In the genomic region with DNA sequence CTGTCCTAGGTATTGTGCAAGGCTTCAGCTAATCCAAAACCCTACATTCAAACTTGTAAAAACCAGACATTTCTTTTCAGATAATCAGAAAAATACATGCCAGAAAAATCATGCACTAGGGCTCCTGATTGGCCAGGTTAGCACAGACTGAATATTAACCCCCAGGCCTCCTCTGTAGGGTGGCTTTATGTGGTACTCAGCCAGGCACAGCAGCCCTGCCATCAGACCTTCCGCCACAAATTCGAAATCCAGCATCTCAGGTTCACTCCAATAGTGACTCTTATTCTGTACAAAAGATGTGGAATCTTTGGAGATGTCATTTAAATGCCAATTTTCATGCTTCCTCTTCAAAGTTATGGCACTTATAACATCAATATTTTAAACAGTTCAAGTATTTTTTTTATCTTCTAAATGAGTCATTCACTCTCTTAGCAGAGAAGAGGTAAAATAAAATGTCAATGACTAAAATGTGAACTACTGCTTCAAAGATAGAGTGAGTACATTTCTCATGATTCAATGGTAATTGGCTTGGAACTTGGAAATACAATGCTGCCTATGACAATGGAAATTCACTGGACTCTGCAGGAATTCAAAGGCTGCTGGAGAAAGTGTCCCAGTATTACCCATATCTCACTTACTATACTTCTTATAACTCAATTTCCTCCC, we compare ENCODE assay signal across 21 cellular contexts.
A peak's percentile ranks its signal among the peaks of the same experiment; 100 is the strongest.
DNase-seq lines count a peak whose midpoint lies in the region; ATAC-seq, FAIRE-seq and TF ChIP-seq lines count a peak whose summit lies in the region.
"Had no signal": no experiment of that assay in that cellular context is flagged by ENCODE, and none has a peak within 500 bp of the region (broad histone marks: within the 10 kb centered on the region; RNA-seq: fewer than 3 reads in every experiment).

No MANE protein-coding gene starts in this region.

- no peak overlapping the region for H3K4me2 ChIP-seq in PC-3 (ENCODE audit: low read length)
- H3K4me2 ChIP-seq in endothelial cell of umbilical vein (ENCODE audit: insufficient read depth, low read length): no peak overlapping the region

- CTCF ChIA-PET in activated CD8-positive, alpha-beta memory T cell treated with anti-CD3 and anti-CD28 coated beads, Interleukin-2, amount 10 ng/mL, durations not matched to agents 7 days and 5 days (lab: Charles Lee): no interaction called here
- CTCF ChIA-PET in PC-3 (lab: Charles Lee) (no interaction called here), endothelial cell of umbilical vein (lab: Charles Lee) (no interaction called here), A673 (lab: Charles Lee) (no interaction called here)

- H3K9me3 ChIP-seq in PC-3 (ENCODE audit: low read length) (no peaks in the 10 kb centered on the region), endothelial cell of umbilical vein (replicated peaks; ENCODE audit: control insufficient read depth, insufficient read depth, low read length) (no peaks in the 10 kb centered on the region), A673 (ENCODE audit: low read depth, low read length, poor library complexity, severe bottlenecking) (no peaks in the 10 kb centered on the region)
- H3K9me3 ChIP-seq: ascending aorta, gastroesophageal sphincter, transverse colon had no signal

- H3K27me3 Mint-ChIP-seq in activated CD8-positive, alpha-beta memory T cell treated with anti-CD3 and anti-CD28 coated beads, Interleukin-2, amount 10 ng/mL, durations not matched to agents 7 days and 5 days: no peaks in the 10 kb centered on the region
- H3K27me3 Mint-ChIP-seq: activated CD4-positive, alpha-beta memory T cell treated with anti-CD3 and anti-CD28 coated beads for 36 hours; CD4-positive, alpha-beta T cell had no signal

- peak; percentile 33 for ATAC-seq in activated CD8-positive, alpha-beta memory T cell treated with anti-CD3 and anti-CD28 coated beads, Interleukin-2, amount 10 ng/mL, durations not matched to agents 7 days and 5 days
- ATAC-seq in PC-3: peak; percentile 60
- peak; percentile 85 for ATAC-seq in stimulated activated effector memory CD8-positive, alpha-beta T cell treated with anti-CD3 and anti-CD28 coated beads, Interleukin-12 subunit alpha, Interleukin-12 subunit beta, amount 100 ng/mL, for 72 hours
- ATAC-seq in HG02938 (IDR thresholded peaks at IDR 0.05; ENCODE audit: unreplicated experiment): no peak
- ATAC-seq: gastroesophageal sphincter, left lobe of liver had no signal

- H3K4me1 ChIP-seq in PC-3 (ENCODE audit: insufficient read depth, low read length) (peaks cover 8% of the 10 kb centered on the region; the same call in 1 of the 2 replicates), endothelial cell of umbilical vein (ENCODE audit: control insufficient read depth, extremely low read depth, insufficient read depth, low read length) (no peaks in the 10 kb centered on the region), A673 (ENCODE audit: insufficient read depth, low read length, poor library complexity, severe bottlenecking) (no peaks in the 10 kb centered on the region)
- H3K4me1 ChIP-seq: transverse colon had no signal

- TF ChIP-seq CTCF in PC-3 (conservative IDR thresholded peaks at IDR 0.05; ENCODE audit: low read depth, low read length): no peak
- TF ChIP-seq CTCF in endothelial cell of umbilical vein (IDR thresholded peaks at IDR 0.05; ENCODE audit: extremely low read depth in 1 of 2, insufficient read depth in 1 of 2, low read depth in 1 of 2, low read length in 2 of 2): no peak
- TF ChIP-seq CTCF in A673 (conservative IDR thresholded peaks at IDR 0.05; ENCODE audit: low read depth, low read length): no peak

- intact Hi-C loops in PC-3 (cut with micrococcal nuclease) (no loop called here), endothelial cell of umbilical vein (cut with micrococcal nuclease) (no loop called here), A673 (cut with micrococcal nuclease; ENCODE audit: unreplicated experiment) (no loop called here)

- POLR2A ChIA-PET in PC-3 (lab: Charles Lee; ENCODE audit: unreplicated experiment) (no interaction called here), endothelial cell of umbilical vein (lab: Charles Lee) (no interaction called here), A673 (lab: Charles Lee; ENCODE audit: low non-redundant PET) (no interaction called here)

- H3K4me3 ChIP-seq in PC-3 (ENCODE audit: low read length) (no peak overlapping the region), endothelial cell of umbilical vein (replicated peaks in 1 of 3; ENCODE audit: insufficient read depth in 1 of 3, low read depth in 1 of 3, low read length in 3 of 3) (no peak overlapping the region), A673 (ENCODE audit: low read depth, low read length, poor library complexity, severe bottlenecking) (no peak overlapping the region)
- H3K4me3 ChIP-seq: ascending aorta, gastroesophageal sphincter, transverse colon had no signal

- no peaks in the 10 kb centered on the region for H3K27me3 ChIP-seq in PC-3 (ENCODE audit: low read length)
- no peaks in the 10 kb centered on the region for H3K27me3 ChIP-seq in endothelial cell of umbilical vein (ENCODE audit: control insufficient read depth in 2 of 2, insufficient read depth in 2 of 2, low read length in 2 of 2)
- no peaks in the 10 kb centered on the region for H3K27me3 ChIP-seq in A673 (replicated peaks; ENCODE audit: insufficient read depth, low read depth, low read length, poor library complexity)
- H3K27me3 ChIP-seq: ascending aorta, gastroesophageal sphincter, transverse colon had no signal

- no peaks in the 10 kb centered on the region for H3K79me2 ChIP-seq in PC-3 (ENCODE audit: low read length)
- H3K79me2 ChIP-seq in endothelial cell of umbilical vein (ENCODE audit: control insufficient read depth, insufficient read depth, low read length): no peaks in the 10 kb centered on the region

- no peaks in the 10 kb centered on the region for H3K9me1 ChIP-seq in endothelial cell of umbilical vein (replicated peaks; ENCODE audit: control insufficient read depth, extremely low read depth, insufficient read depth, low read length)

- peaks cover 39% of the 10 kb centered on the region for H3K4me1 Mint-ChIP-seq in activated CD8-positive, alpha-beta memory T cell treated with anti-CD3 and anti-CD28 coated beads, Interleukin-2, amount 10 ng/mL, durations not matched to agents 7 days and 5 days
- peaks cover 81% of the 10 kb centered on the region for H3K4me1 Mint-ChIP-seq in stimulated activated effector memory CD8-positive, alpha-beta T cell treated with anti-CD3 and anti-CD28 coated beads, Interleukin-12 subunit alpha, Interleukin-12 subunit beta, amount 100 ng/mL, for 72 hours

- DNase-seq in activated CD8-positive, alpha-beta memory T cell treated with anti-CD3 and anti-CD28 coated beads, Interleukin-2, amount 10 ng/mL, durations not matched to agents 7 days and 5 days: no peak
- no peak for DNase-seq in activated CD8-positive, alpha-beta memory T cell treated with anti-CD3 and anti-CD28 coated beads, Interleukin-2, amount 50 U/mL, for 48 hours
- peak; percentile 22 for DNase-seq in PC-3
- no peak for DNase-seq in endothelial cell of umbilical vein (ENCODE audit: low read depth, low spot score)
- no peak for DNase-seq in stimulated activated effector memory CD8-positive, alpha-beta T cell treated with anti-CD3 and anti-CD28 coated beads, Interleukin-12 subunit alpha, Interleukin-12 subunit beta, amount 100 ng/mL, for 72 hours (ENCODE audit: low spot score in 2 of 2)
- DNase-seq in A673 (ENCODE audit: low spot score): no peak
- no peak for DNase-seq in D341Med (ENCODE audit: low spot score)
- DNase-seq: activated CD4-positive, alpha-beta memory T cell treated with anti-CD3 and anti-CD28 coated beads for 36 hours; activated effector memory CD4-positive, alpha-beta T cell treated with Interleukin-2 at 50 U/mL for 16 hours; CD4-positive, alpha-beta T cell; DMS79; H7; NCI-H187; stimulated activated naive CD4-positive, alpha-beta T cell; transverse colon had no signal

- H4K20me1 ChIP-seq in PC-3 (ENCODE audit: low read length): no peaks in the 10 kb centered on the region
- no peaks in the 10 kb centered on the region for H4K20me1 ChIP-seq in endothelial cell of umbilical vein (replicated peaks; ENCODE audit: control insufficient read depth, extremely low read depth, insufficient read depth, low read length)

- no peak for TF ChIP-seq POLR2A in endothelial cell of umbilical vein (IDR thresholded peaks at IDR 0.05; ENCODE audit: low read depth, low read length)

- H3K9me2 ChIP-seq in PC-3 (replicated peaks; ENCODE audit: low read length): no peaks in the 10 kb centered on the region

- H3F3A ChIP-seq in PC-3 (ENCODE audit: low read length, unreplicated experiment): no peaks in the 10 kb centered on the region

- H2AFZ ChIP-seq in PC-3 (ENCODE audit: low read length) (no peak overlapping the region), endothelial cell of umbilical vein (ENCODE audit: low read depth, low read length) (no peak overlapping the region)

- no peaks in the 10 kb centered on the region for H3K9me3 Mint-ChIP-seq in activated CD8-positive, alpha-beta memory T cell treated with anti-CD3 and anti-CD28 coated beads, Interleukin-2, amount 10 ng/mL, durations not matched to agents 7 days and 5 days (ENCODE audit: low read depth)
- H3K9me3 Mint-ChIP-seq in stimulated activated effector memory CD8-positive, alpha-beta T cell treated with anti-CD3 and anti-CD28 coated beads, Interleukin-12 subunit alpha, Interleukin-12 subunit beta, amount 100 ng/mL, for 72 hours: no peaks in the 10 kb centered on the region
- H3K9me3 Mint-ChIP-seq: activated CD4-positive, alpha-beta memory T cell treated with anti-CD3 and anti-CD28 coated beads for 36 hours; CD4-positive, alpha-beta T cell had no signal

- H3K4me3 Mint-ChIP-seq in activated CD8-positive, alpha-beta memory T cell treated with anti-CD3 and anti-CD28 coated beads, Interleukin-2, amount 10 ng/mL, durations not matched to agents 7 days and 5 days: no peak overlapping the region
- H3K4me3 Mint-ChIP-seq in stimulated activated effector memory CD8-positive, alpha-beta T cell treated with anti-CD3 and anti-CD28 coated beads, Interleukin-12 subunit alpha, Interleukin-12 subunit beta, amount 100 ng/mL, for 72 hours: no peak overlapping the region
- H3K4me3 Mint-ChIP-seq: activated CD4-positive, alpha-beta memory T cell treated with anti-CD3 and anti-CD28 coated beads for 36 hours; CD4-positive, alpha-beta T cell had no signal

- no peaks in the 10 kb centered on the region for H3K36me3 ChIP-seq in PC-3 (ENCODE audit: low read depth, low read length)
- H3K36me3 ChIP-seq in endothelial cell of umbilical vein (ENCODE audit: control insufficient read depth in 2 of 2, extremely low read depth in 1 of 2, insufficient read depth in 2 of 2, low read length in 2 of 2): no peaks in the 10 kb centered on the region
- H3K36me3 ChIP-seq in A673 (ENCODE audit: insufficient read depth, low read length, poor library complexity, severe bottlenecking): no peaks in the 10 kb centered on the region
- H3K36me3 ChIP-seq: ascending aorta, gastroesophageal sphincter, transverse colon had no signal

- H3K9ac ChIP-seq in PC-3 (ENCODE audit: low read length): no peak overlapping the region
- H3K9ac ChIP-seq in endothelial cell of umbilical vein (replicated peaks; ENCODE audit: extremely low read depth, insufficient read depth, low read length): no peak overlapping the region

- H3K27ac Mint-ChIP-seq in activated CD8-positive, alpha-beta memory T cell treated with anti-CD3 and anti-CD28 coated beads, Interleukin-2, amount 10 ng/mL, durations not matched to agents 7 days and 5 days: no peak overlapping the region
- no peak overlapping the region for H3K27ac Mint-ChIP-seq in stimulated activated effector memory CD8-positive, alpha-beta T cell treated with anti-CD3 and anti-CD28 coated beads, Interleukin-12 subunit alpha, Interleukin-12 subunit beta, amount 100 ng/mL, for 72 hours
- H3K27ac Mint-ChIP-seq: activated CD4-positive, alpha-beta memory T cell treated with anti-CD3 and anti-CD28 coated beads for 36 hours; CD4-positive, alpha-beta T cell had no signal

- peaks cover 5% of the 10 kb centered on the region for H3K36me3 Mint-ChIP-seq in activated CD8-positive, alpha-beta memory T cell treated with anti-CD3 and anti-CD28 coated beads, Interleukin-2, amount 10 ng/mL, durations not matched to agents 7 days and 5 days
- H3K36me3 Mint-ChIP-seq in stimulated activated effector memory CD8-positive, alpha-beta T cell treated with anti-CD3 and anti-CD28 coated beads, Interleukin-12 subunit alpha, Interleukin-12 subunit beta, amount 100 ng/mL, for 72 hours: no peaks in the 10 kb centered on the region

- dilution Hi-C loops in endothelial cell of umbilical vein (cut with MboI; ENCODE audit: extremely low pct_ligation_motif_present, low sequenced_read_pairs): no loop called here

- FAIRE-seq in endothelial cell of umbilical vein (lab: Jason Lieb, UNC): no peak
- FAIRE-seq: colon, GM18507 had no signal

- BruUV-seq in PC-3 (replicated peaks; lab: Mats Ljungman, UMichigan) (no TSS peak), endothelial cell of umbilical vein (replicated peaks; lab: Mats Ljungman, UMichigan) (no TSS peak), A673 (replicated peaks; lab: Mats Ljungman, UMichigan) (no TSS peak)

- H3K27ac ChIP-seq in PC-3 (ENCODE audit: low read length) (0 out of 2 replicates have a peak overlapping the region, but pooled peaks have one; percentile 7), endothelial cell of umbilical vein (ENCODE audit: insufficient read depth, low read depth, low read length) (no peak overlapping the region), A673 (ENCODE audit: low read depth, low read length, poor library complexity, severe bottlenecking) (no peak overlapping the region)
- H3K27ac ChIP-seq: ascending aorta, gastroesophageal sphincter, transverse colon had no signal
